In the genomic region with DNA sequence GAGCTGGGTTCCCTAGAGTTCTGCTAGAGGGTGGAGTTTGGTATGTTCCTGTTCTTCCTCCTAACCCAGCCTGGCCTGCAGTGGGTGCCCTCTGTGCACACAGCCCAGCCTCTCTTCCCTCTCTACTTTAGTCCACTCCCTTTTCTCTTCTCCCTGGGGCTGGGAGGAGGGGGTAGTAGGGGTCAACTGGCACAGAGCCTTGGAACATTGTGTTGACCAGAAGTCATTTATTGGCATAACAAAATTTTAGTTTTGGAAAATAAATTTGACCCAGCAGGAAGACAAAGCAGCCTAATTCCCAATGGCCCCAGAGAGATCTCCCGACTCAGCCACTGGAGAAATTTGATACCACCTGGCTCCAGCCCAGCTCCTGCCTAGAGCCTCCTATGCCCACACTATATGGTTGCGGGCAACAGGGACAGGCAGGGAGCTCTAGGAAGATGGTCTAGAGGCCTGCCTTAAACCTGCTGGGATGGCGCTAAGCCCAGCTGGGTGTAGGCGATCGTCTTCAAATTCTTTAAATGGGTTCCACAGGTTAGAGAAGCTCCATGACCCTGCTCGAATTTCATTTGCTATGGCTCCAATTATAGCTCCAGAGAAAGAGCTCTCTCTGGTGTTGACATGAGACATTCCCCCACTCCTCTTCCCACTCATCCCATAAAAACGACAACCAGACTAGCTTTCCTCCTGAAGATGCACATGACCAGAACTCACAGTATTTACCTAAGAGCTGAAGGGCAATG, we compare ENCODE assay signal across 8 cellular contexts. TPM values are rescaled to one million over a fixed set of nuclear protein-coding genes. Genes with fewer than 3 reads are reported as not detected.
A peak's percentile ranks its signal among the peaks of the same experiment; 100 is the strongest.
DNase-seq lines count a peak whose midpoint lies in the region; ATAC-seq and TF ChIP-seq lines count a peak whose summit lies in the region.
"Had no signal": no experiment of that assay in that cellular context is flagged by ENCODE, and none has a peak within 500 bp of the region (broad histone marks: within the 10 kb centered on the region; RNA-seq: fewer than 3 reads in every experiment).

No MANE protein-coding gene starts in this region.

- no peaks in the 10 kb centered on the region for H3K9me3 ChIP-seq in MG63
- no peaks in the 10 kb centered on the region for H3K9me3 ChIP-seq in right cardiac atrium (ENCODE audit: control insufficient read depth, low read length)
- H3K9me3 ChIP-seq in thoracic aorta = no peaks in the 10 kb centered on the region

- DNase-seq in MG63 (peak; percentile 74), WTC11 (ENCODE audit: low spot score) (no peak), right cardiac atrium (peak; percentile 83 to 91 (median 88)), thoracic aorta (ENCODE audit: low spot score) (no peak), SIG-M5 (lab: John Stamatoyannopoulos, UW) (no peak), middle frontal gyrus (ENCODE audit: extremely low spot score, low spot score) (no peak), SKM-1 (lab: John Stamatoyannopoulos, UW; ENCODE audit: unreplicated experiment) (no peak)
- DNase-seq: kidney glomerular epithelial cell had no signal

- H3K4me1 ChIP-seq in right cardiac atrium (ENCODE audit: control insufficient read depth, insufficient read depth, low read length) = peaks cover 34% of the 10 kb centered on the region
- H3K4me1 ChIP-seq in thoracic aorta (ENCODE audit: control insufficient read depth in 1 of 2, low read depth in 2 of 2) = peaks cover 37 to 72% of the 10 kb centered on the region in 2 donors

- H3K4me3 Mint-ChIP-seq in WTC11 = no peak overlapping the region

- peaks cover 50% of the 10 kb centered on the region for H3K36me3 ChIP-seq in MG63
- peaks cover 8% of the 10 kb centered on the region for H3K36me3 ChIP-seq in thoracic aorta

- peaks cover 3% of the 10 kb centered on the region; the same call in 1 of the 2 replicates for H3K4me1 Mint-ChIP-seq in WTC11

- H3K27me3 ChIP-seq in MG63 = no peaks in the 10 kb centered on the region
- H3K27me3 ChIP-seq in right cardiac atrium (ENCODE audit: control insufficient read depth, insufficient read depth) = no peaks in the 10 kb centered on the region
- no peaks in the 10 kb centered on the region for H3K27me3 ChIP-seq in thoracic aorta (replicated peaks; ENCODE audit: insufficient read depth)

- no peaks in the 10 kb centered on the region for H3K9me3 Mint-ChIP-seq in WTC11

- peaks cover 14% of the 10 kb centered on the region; the same call in 1 of the 2 replicates for H3K36me3 Mint-ChIP-seq in WTC11

- no peaks in the 10 kb centered on the region for H3K27me3 Mint-ChIP-seq in WTC11 (ENCODE audit: low read depth)

- H3K4me3 ChIP-seq in MG63 (no peak overlapping the region), right cardiac atrium (ENCODE audit: low read length) (no peak overlapping the region), thoracic aorta (peak overlapping the region; percentile 40)

- peak overlapping the region; percentile 51; the same call in 1 of the 2 replicates for H3K27ac Mint-ChIP-seq in WTC11

- peak overlapping the region; percentile 99 for H3K27ac ChIP-seq in right cardiac atrium (ENCODE audit: low read length)
- H3K27ac ChIP-seq in thoracic aorta = peak overlapping the region; percentile 95 to 99

- CTCF ChIA-PET in WTC11 (lab: Charles Lee) = interaction anchor here (0.6 to 3.5 kb wide), 9 partner anchors 10 to 101 kb away, joined by 3 to 37 read pairs (median 4); a partner anchor contains a TSS

- intact Hi-C loops in right cardiac atrium (cut with DNase I) = loop anchor here (5.0 to 10.0 kb wide), 3 partner anchors 35 to 427 kb away; a partner anchor contains a TSS

- WGBS in right cardiac atrium = 32% methylated on average over 7 of the region's 7 CpGs

- POLR2A ChIA-PET in WTC11 (lab: Charles Lee) = no interaction called here

- ATAC-seq in WTC11 (peak; percentile 43; the same call in 1 of the 2 replicates), right cardiac atrium (peak; percentile 53 to 77), thoracic aorta (ENCODE audit: insufficient number of reproducible peaks, low FRiP score, low read depth) (no peak)

- TF ChIP-seq CTCF in WTC11 (IDR thresholded peaks at IDR 0.05) = no peak
- no peak for TF ChIP-seq CTCF in thoracic aorta (IDR thresholded peaks at IDR 0.05)

TF ChIP-seq in WTC11, 78 proteins besides CTCF, POLR2A, EP300 and RAD21:
- TF ChIP-seq, protein P1, sequence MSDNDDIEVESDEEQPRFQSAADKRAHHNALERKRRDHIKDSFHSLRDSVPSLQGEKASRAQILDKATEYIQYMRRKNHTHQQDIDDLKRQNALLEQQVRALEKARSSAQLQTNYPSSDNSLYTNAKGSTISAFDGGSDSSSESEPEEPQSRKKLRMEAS (CRISPR knock-in tag; IDR thresholded peaks at IDR 0.05) = no peak
- TF ChIP-seq, protein P2, sequence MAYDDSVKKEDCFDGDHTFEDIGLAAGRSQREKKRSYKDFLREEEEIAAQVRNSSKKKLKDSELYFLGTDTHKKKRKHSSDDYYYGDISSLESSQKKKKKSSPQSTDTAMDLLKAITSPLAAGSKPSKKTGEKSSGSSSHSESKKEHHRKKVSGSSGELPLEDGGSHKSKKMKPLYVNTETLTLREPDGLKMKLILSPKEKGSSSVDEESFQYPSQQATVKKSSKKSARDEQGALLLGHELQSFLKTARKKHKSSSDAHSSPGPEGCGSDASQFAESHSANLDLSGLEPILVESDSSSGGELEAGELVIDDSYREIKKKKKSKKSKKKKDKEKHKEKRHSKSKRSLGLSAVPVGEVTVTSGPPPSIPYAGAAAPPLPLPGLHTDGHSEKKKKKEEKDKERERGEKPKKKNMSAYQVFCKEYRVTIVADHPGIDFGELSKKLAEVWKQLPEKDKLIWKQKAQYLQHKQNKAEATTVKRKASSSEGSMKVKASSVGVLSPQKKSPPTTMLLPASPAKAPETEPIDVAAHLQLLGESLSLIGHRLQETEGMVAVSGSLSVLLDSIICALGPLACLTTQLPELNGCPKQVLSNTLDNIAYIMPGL (CRISPR knock-in tag; IDR thresholded peaks at IDR 0.05) = no peak
- TF ChIP-seq MYBL2 (CRISPR knock-in tag; IDR thresholded peaks at IDR 0.05) (no peak), ZNF121 (CRISPR knock-in tag; IDR thresholded peaks at IDR 0.05) (no peak), ZBTB21 (CRISPR knock-in tag; IDR thresholded peaks at IDR 0.05; ENCODE audit: borderline replicate concordance) (no peak), SP1 (CRISPR knock-in tag; conservative IDR thresholded peaks at IDR 0.05) (no peak), GTF2I (CRISPR knock-in tag; conservative IDR thresholded peaks at IDR 0.05) (no peak), ZNF396 (CRISPR knock-in tag; IDR thresholded peaks at IDR 0.05; ENCODE audit: borderline replicate concordance) (no peak), SOX15 (CRISPR knock-in tag; IDR thresholded peaks at IDR 0.05) (no peak), FOXK1 (CRISPR knock-in tag; IDR thresholded peaks at IDR 0.05) (no peak), NFE2L1 (CRISPR knock-in tag; IDR thresholded peaks at IDR 0.05) (no peak)
- TF ChIP-seq, protein P3, sequence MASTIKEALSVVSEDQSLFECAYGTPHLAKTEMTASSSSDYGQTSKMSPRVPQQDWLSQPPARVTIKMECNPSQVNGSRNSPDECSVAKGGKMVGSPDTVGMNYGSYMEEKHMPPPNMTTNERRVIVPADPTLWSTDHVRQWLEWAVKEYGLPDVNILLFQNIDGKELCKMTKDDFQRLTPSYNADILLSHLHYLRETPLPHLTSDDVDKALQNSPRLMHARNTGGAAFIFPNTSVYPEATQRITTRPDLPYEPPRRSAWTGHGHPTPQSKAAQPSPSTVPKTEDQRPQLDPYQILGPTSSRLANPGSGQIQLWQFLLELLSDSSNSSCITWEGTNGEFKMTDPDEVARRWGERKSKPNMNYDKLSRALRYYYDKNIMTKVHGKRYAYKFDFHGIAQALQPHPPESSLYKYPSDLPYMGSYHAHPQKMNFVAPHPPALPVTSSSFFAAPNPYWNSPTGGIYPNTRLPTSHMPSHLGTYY (CRISPR knock-in tag; IDR thresholded peaks at IDR 0.05) = no peak
- TF ChIP-seq, protein P4, sequence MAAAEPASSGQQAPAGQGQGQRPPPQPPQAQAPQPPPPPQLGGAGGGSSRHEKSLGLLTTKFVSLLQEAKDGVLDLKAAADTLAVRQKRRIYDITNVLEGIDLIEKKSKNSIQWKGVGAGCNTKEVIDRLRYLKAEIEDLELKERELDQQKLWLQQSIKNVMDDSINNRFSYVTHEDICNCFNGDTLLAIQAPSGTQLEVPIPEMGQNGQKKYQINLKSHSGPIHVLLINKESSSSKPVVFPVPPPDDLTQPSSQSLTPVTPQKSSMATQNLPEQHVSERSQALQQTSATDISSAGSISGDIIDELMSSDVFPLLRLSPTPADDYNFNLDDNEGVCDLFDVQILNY (CRISPR knock-in tag; IDR thresholded peaks at IDR 0.05) = no peak

RNA-seq across cellular contexts. Expression of a gene that starts 9.9 kb away (rescaled TPM):
- 24.9 and 26.7 TPM in 2 replicates for total RNA-seq in MG63 (2014; rRNA removed; shearing (Covaris generic); ENCODE audit: low replicate concordance)
- total RNA-seq in WTC11 (2021) (39.4 to 48.9 TPM (median 41.9 TPM) in 3 replicates), right cardiac atrium (10 to 100 TPM; 28.2 to 39.2 (median 30.5) TPM), thoracic aorta (10 to 100 TPM; 41.4 to 90.2 TPM)
- polyA plus RNA-seq in right cardiac atrium = 25.7 TPM

RNA-seq across cellular contexts. Expression of a gene that starts 10.5 kb away (rescaled TPM):
- total RNA-seq in MG63 (2014; rRNA removed; shearing (Covaris generic); ENCODE audit: low replicate concordance) = 1.3 and 2.4 TPM in 2 replicates
- 35.4 to 45.0 TPM (median 37.8 TPM) in 3 replicates for total RNA-seq in WTC11 (2021)
- 10 to 100 TPM; 20.6 to 23.8 (median 22.3) TPM for total RNA-seq in right cardiac atrium
- 8.0 TPM for polyA plus RNA-seq in right cardiac atrium
- total RNA-seq in thoracic aorta = 10 to 100 TPM; 14.6 to 21.8 TPM

RNA-seq across cellular contexts. Expression of a gene that starts 22.8 kb away (rescaled TPM):
- 0.44 and 0.92 TPM in 2 replicates for total RNA-seq in MG63 (2014; rRNA removed; shearing (Covaris generic); ENCODE audit: low replicate concordance)
- total RNA-seq in WTC11 (2021) (51.1 to 71.5 TPM (median 53.9 TPM) in 3 replicates), right cardiac atrium (1,000 to 10,000 TPM in 1 of 4 donors, 100 to 1,000 TPM in 3; 414 to 1,307 (median 766) TPM), thoracic aorta (over 10,000 TPM in 1 of 2 donors, 1,000 to 10,000 TPM in 1; 6,975 to 13,974 TPM)
- polyA plus RNA-seq in right cardiac atrium = 987 TPM

RNA-seq across cellular contexts. Expression of a gene that starts 43.4 kb away (rescaled TPM):
- 2.7 and 19.8 TPM in 2 replicates for total RNA-seq in MG63 (2014; rRNA removed; shearing (Covaris generic); ENCODE audit: low replicate concordance)
- 20.7 to 27.6 TPM (median 20.9 TPM) in 3 replicates for total RNA-seq in WTC11 (2021)
- 10 to 100 TPM; 34.6 to 57.4 (median 40.8) TPM for total RNA-seq in right cardiac atrium
- polyA plus RNA-seq in right cardiac atrium = 28.6 TPM
- total RNA-seq in thoracic aorta = 10 to 100 TPM; 55.9 to 82.2 TPM

Comparison
In these comparisons a context has a peak if more than half of its experiments do, and no peak if none do; other contexts are left out.
1. DNase-seq: peak in MG63 (single experiment) and right cardiac atrium (3 of 3); none in WTC11 (single experiment), thoracic aorta (single experiment), SIG-M5 (single experiment), middle frontal gyrus (single experiment) and SKM-1 (single experiment).
2. RNA of a gene that starts 22.8 kb away (total RNA-seq): 6,975 to 13,974 TPM in thoracic aorta, 414 to 1,307 TPM in right cardiac atrium and 51.1 to 71.5 TPM in WTC11; 0.44 to 0.92 TPM in MG63; every median in the first group is over 10 times any median in the second.